Comparison of ENCODE assay signal across 8 cellular contexts in the genomic region with DNA sequence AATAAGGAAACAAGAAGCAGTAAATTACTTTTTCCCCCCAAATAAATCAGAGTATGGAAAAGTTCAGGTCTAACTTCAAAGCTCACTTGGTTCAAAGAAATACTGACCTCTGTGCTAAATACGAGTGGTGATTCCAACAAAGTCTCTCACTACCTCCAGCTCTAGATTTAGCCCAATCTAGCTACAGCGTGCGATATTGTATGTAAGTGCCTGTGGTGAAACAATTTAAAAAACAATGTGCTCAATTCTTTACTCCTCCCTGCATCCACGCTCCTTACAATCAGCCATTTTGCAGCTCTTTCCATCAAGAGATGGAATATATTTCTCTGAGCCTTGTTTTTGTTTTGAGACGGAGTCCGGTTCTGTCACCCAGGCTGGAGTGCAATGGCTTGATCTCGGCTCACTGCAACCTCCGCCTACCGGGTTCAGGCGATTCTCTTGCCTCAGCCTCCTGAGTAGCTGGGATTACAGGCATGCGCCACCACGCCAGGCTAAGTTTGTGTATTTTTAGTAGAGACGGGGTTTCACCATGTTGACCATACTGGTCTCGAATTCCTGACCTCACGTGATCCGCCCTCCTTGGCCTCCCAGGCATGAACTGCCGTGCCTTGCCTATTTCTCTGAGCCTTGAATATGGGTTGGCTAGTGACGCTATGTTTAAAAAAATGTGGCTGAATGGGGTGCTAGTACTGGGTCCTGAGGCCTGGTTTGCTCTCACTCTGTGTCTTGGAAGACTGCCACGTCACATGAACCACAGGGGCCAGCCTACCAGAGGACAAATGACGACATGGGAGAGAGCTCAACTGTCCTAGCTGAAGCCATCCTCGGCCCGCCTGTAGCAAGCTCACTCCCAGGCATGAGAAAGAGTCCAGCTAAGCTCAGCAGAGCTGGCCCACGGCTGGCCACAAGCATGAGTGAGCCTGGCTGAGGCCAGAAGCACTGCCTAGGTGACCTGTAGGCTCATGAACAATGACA. TPM values are rescaled to one million over a fixed set of nuclear protein-coding genes. Genes with fewer than 3 reads are reported as not detected.
A peak's percentile ranks its signal among the peaks of the same experiment; 100 is the strongest.
DNase-seq lines count a peak whose midpoint lies in the region; ATAC-seq and TF ChIP-seq lines count a peak whose summit lies in the region.

No MANE protein-coding gene starts in this region.

- no peaks in the 10 kb centered on the region for H3K27me3 Mint-ChIP-seq in chondrocyte (ENCODE audit: low read depth)
- no peaks in the 10 kb centered on the region for H3K27me3 Mint-ChIP-seq in memory B cell
- H3K27me3 Mint-ChIP-seq in HFFc6 (ENCODE audit: insufficient read depth), result peaks cover 3% of the 10 kb centered on the region; the same call in 1 of the 2 replicates

- H3K4me1 ChIP-seq in aorta (ENCODE audit: control insufficient read depth in 1 of 2, insufficient read depth in 2 of 2, low read length in 2 of 2), result peaks cover 2 to 5% of the 10 kb centered on the region in 2 donors

- no peaks in the 10 kb centered on the region for H3K36me3 ChIP-seq in aorta (ENCODE audit: control insufficient read depth in 1 of 2, insufficient read depth in 2 of 2, low read length in 1 of 2)

- TF ChIP-seq CTCF in chondrocyte (IDR thresholded peaks at IDR 0.05) (no peak), HFFc6 (IDR thresholded peaks at IDR 0.05) (no peak)

- intact Hi-C loops in Right ventricle myocardium inferior (cut with DNase I), result no loop called here
- intact Hi-C loops in cardiac septum (cut with DNase I), result no loop called here
- intact Hi-C loops in aorta (cut with DNase I), result no loop called here

- H3K27ac Mint-ChIP-seq in chondrocyte (ENCODE audit: unreplicated experiment), result peak overlapping the region; percentile 5
- peak overlapping the region; percentile 77 for H3K27ac Mint-ChIP-seq in memory B cell
- no peak overlapping the region for H3K27ac Mint-ChIP-seq in HFFc6

- H3K9me3 Mint-ChIP-seq in chondrocyte (ENCODE audit: low read depth) (peaks cover 12% of the 10 kb centered on the region), memory B cell (peaks cover 6% of the 10 kb centered on the region), HFFc6 (peaks cover 6% of the 10 kb centered on the region; the same call in 1 of the 2 replicates)

- WGBS in aorta, 2 donors, result 78% methylated on average over 23 of the region's 23 CpGs

- no peak overlapping the region for H3K4me3 ChIP-seq in aorta (ENCODE audit: low read length in 2 of 2)

- no peak overlapping the region for H3K27ac ChIP-seq in aorta (ENCODE audit: low read depth in 1 of 2, low read length in 2 of 2)

- H3K4me3 Mint-ChIP-seq in chondrocyte (ENCODE audit: unreplicated experiment) (no peak overlapping the region), memory B cell (no peak overlapping the region), HFFc6 (no peak overlapping the region)

- ATAC-seq in Right ventricle myocardium inferior (peak; percentile 90), memory B cell (ENCODE audit: low read depth) (no peak), aorta (ENCODE audit: low FRiP score) (peak; percentile 60), HG03095 (IDR thresholded peaks at IDR 0.05; ENCODE audit: unreplicated experiment) (no peak)

- H3K9me3 ChIP-seq in aorta (ENCODE audit: control insufficient read depth, low read length), result no peaks in the 10 kb centered on the region

- no peaks in the 10 kb centered on the region for H3K27me3 ChIP-seq in aorta (ENCODE audit: control insufficient read depth in 1 of 2, insufficient read depth in 2 of 2, low read length in 1 of 2)

- DNase-seq in Right ventricle myocardium inferior (ENCODE audit: missing footprints) (peak; percentile 84), cardiac septum (ENCODE audit: low spot score) (no peak), chondrocyte (ENCODE audit: low spot score) (no peak), memory B cell (ENCODE audit: low spot score in 2 of 2) (no peak), aorta (peak in 1 of 2 donors; percentile 73), KG1 (lab: John Stamatoyannopoulos, UW) (no peak), HFFc6 (no peak)

- peaks cover 3% of the 10 kb centered on the region for H3K36me3 Mint-ChIP-seq in chondrocyte (ENCODE audit: low read depth)
- peaks cover 16% of the 10 kb centered on the region for H3K36me3 Mint-ChIP-seq in memory B cell
- H3K36me3 Mint-ChIP-seq in HFFc6 (ENCODE audit: low read depth), result peaks cover 20% of the 10 kb centered on the region

- peaks cover 49% of the 10 kb centered on the region for H3K4me1 Mint-ChIP-seq in chondrocyte (ENCODE audit: low read depth)
- peaks cover 35% of the 10 kb centered on the region for H3K4me1 Mint-ChIP-seq in memory B cell
- peaks cover 51% of the 10 kb centered on the region for H3K4me1 Mint-ChIP-seq in HFFc6 (ENCODE audit: low read depth)

RNA-seq across cellular contexts. Expression of gene WDFY1, which starts 14.8 kb away (rescaled TPM):
- 13.4 TPM for total RNA-seq in Right ventricle myocardium inferior
- total RNA-seq in cardiac septum, result 16.4 TPM
- total RNA-seq in chondrocyte, result 52.3 to 68.0 TPM (median 61.3 TPM) in 3 replicates
- 10 to 100 TPM; 51.1 to 56.5 TPM for total RNA-seq in aorta
- polyA plus RNA-seq in aorta, result 10 to 100 TPM; 17.4 to 23.1 TPM
- 10 to 100 TPM; 35.2 to 50.4 (median 44.7) TPM for total RNA-seq in HFFc6 (2021; fragmentation: NEBNext Ultra II Directional; extraction: Animal tissue kit (Norgen Biotek cat#: 25700))

RNA-seq across cellular contexts. Expression of gene MRPL44, which starts 27.0 kb away (rescaled TPM):
- total RNA-seq in Right ventricle myocardium inferior, result 36.5 TPM
- total RNA-seq in cardiac septum, result 34.2 TPM
- total RNA-seq in chondrocyte, result 23.5 to 24.6 TPM (median 23.8 TPM) in 3 replicates
- total RNA-seq in aorta, result 10 to 100 TPM; 11.6 to 13.5 TPM
- polyA plus RNA-seq in aorta, result 10 to 100 TPM; 13.7 to 14.4 TPM
- total RNA-seq in HFFc6 (2021; fragmentation: NEBNext Ultra II Directional; extraction: Animal tissue kit (Norgen Biotek cat#: 25700)), result 10 to 100 TPM; 27.5 to 29.8 (median 28.6) TPM

Comparison
In these comparisons a context has a peak if more than half of its experiments do, and no peak if none do; other contexts are left out.
1. ATAC-seq: peak in Right ventricle myocardium inferior (single experiment) and aorta (single experiment); none in memory B cell (single experiment) and HG03095 (single experiment).